ENCODE assay signal across 8 cellular contexts in genomic region chr19:11528551-11529341, GRCh38. TPM values are rescaled to one million over a fixed set of nuclear protein-coding genes. Genes with fewer than 3 reads are reported as not detected.
DNase-seq lines count a peak whose midpoint lies in the region; ATAC-seq, FAIRE-seq and TF ChIP-seq lines count a peak whose summit lies in the region.

A gene with protein sequence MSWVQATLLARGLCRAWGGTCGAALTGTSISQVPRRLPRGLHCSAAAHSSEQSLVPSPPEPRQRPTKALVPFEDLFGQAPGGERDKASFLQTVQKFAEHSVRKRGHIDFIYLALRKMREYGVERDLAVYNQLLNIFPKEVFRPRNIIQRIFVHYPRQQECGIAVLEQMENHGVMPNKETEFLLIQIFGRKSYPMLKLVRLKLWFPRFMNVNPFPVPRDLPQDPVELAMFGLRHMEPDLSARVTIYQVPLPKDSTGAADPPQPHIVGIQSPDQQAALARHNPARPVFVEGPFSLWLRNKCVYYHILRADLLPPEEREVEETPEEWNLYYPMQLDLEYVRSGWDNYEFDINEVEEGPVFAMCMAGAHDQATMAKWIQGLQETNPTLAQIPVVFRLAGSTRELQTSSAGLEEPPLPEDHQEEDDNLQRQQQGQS (minus strand): TSS chr19:11529134. CDS start chr19:11519170, 9,964 bp downstream.

- H3K4me1 ChIP-seq in HUES64 (ENCODE audit: insufficient read depth, low read length), result no peaks in the 10 kb centered on the region
- H3K4me1 ChIP-seq in OCI-LY1 (ENCODE audit: insufficient read depth, low read length, severe bottlenecking), result peaks cover 13% of the 10 kb centered on the region
- peaks cover 4% of the 10 kb centered on the region for H3K4me1 ChIP-seq in mesodermal cell (ENCODE audit: control insufficient read depth, insufficient read depth, low read length, poor library complexity, severe bottlenecking)

- H3F3A ChIP-seq in OCI-LY1 (ENCODE audit: insufficient read depth, low read length), result no peaks in the 10 kb centered on the region

- H3K9ac ChIP-seq in HUES64 (ENCODE audit: low read depth, low read length), result peak within 1 kb of the TSS; percentile 92
- H3K9ac ChIP-seq in OCI-LY1 (ENCODE audit: low read length), result peak within 1 kb of the TSS; percentile 83

- no peak within 1 kb of the TSS for H2AFZ ChIP-seq in OCI-LY1 (ENCODE audit: low read length)

- peak within 1 kb of the TSS; percentile 89 for H3K4me2 ChIP-seq in OCI-LY1 (ENCODE audit: low read length)

- no peaks in the 10 kb centered on the region for H3K9me3 ChIP-seq in HUES64 (ENCODE audit: insufficient read depth, low read depth, low read length)
- H3K9me3 ChIP-seq in OCI-LY1 (ENCODE audit: low read length), result no peaks in the 10 kb centered on the region
- H3K9me3 ChIP-seq in mesodermal cell (ENCODE audit: control insufficient read depth, low read length), result no peaks in the 10 kb centered on the region

- in situ Hi-C loops in Caki2 (cut with HindIII; ENCODE audit: low pct_unique_long_range_greater_than_20kb, low sequenced_read_pairs), result no loop called here

- H3K4me3 ChIP-seq in HUES64 (ENCODE audit: low read length) (peak within 1 kb of the TSS; percentile 71), OCI-LY1 (ENCODE audit: low read depth, low read length, poor library complexity, severe bottlenecking) (peak within 1 kb of the TSS; percentile 86), mesodermal cell (ENCODE audit: extremely low read depth, insufficient read depth, low read length, poor library complexity, severe bottlenecking) (peak within 1 kb of the TSS; percentile 69)

- TF ChIP-seq CTCF in OCI-LY1 (IDR thresholded peaks at IDR 0.05; ENCODE audit: low read length), result no peak

- H3K79me2 ChIP-seq in OCI-LY1 (ENCODE audit: insufficient read depth, low read length), result no peaks in the 10 kb centered on the region

- H3K9me2 ChIP-seq in OCI-LY1 (ENCODE audit: low read depth, low read length), result no peaks in the 10 kb centered on the region

- no peaks in the 10 kb centered on the region for H4K20me1 ChIP-seq in OCI-LY1 (ENCODE audit: insufficient read depth, low read length)

- H3K27ac ChIP-seq in HUES64 (ENCODE audit: low read depth, low read length), result peak within 1 kb of the TSS; percentile 96
- H3K27ac ChIP-seq in OCI-LY1 (ENCODE audit: low read depth, low read length, poor library complexity, severe bottlenecking), result peak within 1 kb of the TSS; percentile 64
- H3K27ac ChIP-seq in mesodermal cell (ENCODE audit: low read depth, low read length, severe bottlenecking), result peak within 1 kb of the TSS; percentile 97

- peak; percentile 97 for ATAC-seq in GM21447 (IDR thresholded peaks at IDR 0.05; ENCODE audit: unreplicated experiment)

- peak; percentile 99 for DNase-seq in Caki2 (ENCODE audit: low read depth)
- peak; percentile 90 for DNase-seq in activated CD8-positive, alpha-beta memory T cell treated with anti-CD3 and anti-CD28 coated beads, Interleukin-2, amount 50 U/mL, for 4 hours
- peak; percentile 82 to 89 for DNase-seq in stimulated activated CD8-positive, alpha-beta memory T cell treated with anti-CD3 and anti-CD28 coated beads, Interleukin-15, amount 100 ng/mL, for 4 hours (ENCODE audit: low read depth in 2 of 2)

- H3K36me3 ChIP-seq in HUES64 (ENCODE audit: insufficient read depth, low read length) (no peaks in the 10 kb centered on the region), OCI-LY1 (ENCODE audit: insufficient read depth, low read length) (0 out of 2 replicates have a peak, but pooled peaks cover 3% of the 10 kb centered on the region), mesodermal cell (ENCODE audit: control insufficient read depth, insufficient read depth, low read length) (no peaks in the 10 kb centered on the region)

- peak; percentile 97 for FAIRE-seq in endometrium (lab: Jason Lieb, UNC)

- under 1% methylated on average over 47 of the region's 47 CpGs for WGBS in HUES64
- WGBS in mesodermal cell (ENCODE audit: insufficient coverage in 2 of 2), 2 experiments, result 1% methylated on average over 41 to 45 of the region's 47 CpGs

- H3K27me3 ChIP-seq in HUES64 (ENCODE audit: insufficient read depth, low read length) (no peaks in the 10 kb centered on the region), OCI-LY1 (ENCODE audit: insufficient read depth, low read length) (no peaks in the 10 kb centered on the region)

RNA-seq across cellular contexts. Expression of the gene that starts here (rescaled TPM):
- 88.6 and 106 TPM in 2 replicates for total RNA-seq in Caki2 (2014; rRNA removed; shearing (Covaris generic); ENCODE audit: low replicate concordance)
- 28.7 TPM for polyA plus RNA-seq in HUES64 (2013, experiment 1 of 2)
- 28.0 TPM for polyA plus RNA-seq in HUES64 (2013, experiment 2 of 2)
- polyA plus RNA-seq in mesodermal cell (2013, experiment 1 of 2), result 24.6 TPM
- 23.8 TPM for polyA plus RNA-seq in mesodermal cell (2013, experiment 2 of 2)

Comparison
In these comparisons a context has a peak if more than half of its experiments do, and no peak if none do; other contexts are left out.
1. Peak in every context shown above with its lines: DNase-seq, ATAC-seq, H3K4me3 ChIP-seq and H3K27ac ChIP-seq.